ENCODE assay signal across 16 cellular contexts in genomic region chr6:152462716-152463115, GRCh38.
DNase-seq lines count a peak whose midpoint lies in the region; ATAC-seq and TF ChIP-seq lines count a peak whose summit lies in the region.
"Had no signal": no experiment of that assay in that cellular context is flagged by ENCODE, and none has a peak within 500 bp of the region (broad histone marks: within the 10 kb centered on the region; RNA-seq: fewer than 3 reads in every experiment).

No MANE protein-coding gene starts in this region.

- H2AFZ ChIP-seq in OCI-LY3 (ENCODE audit: low read depth, low read length): no peak overlapping the region
- H2AFZ ChIP-seq: hepatocyte had no signal

- H3K27me3 Mint-ChIP-seq in activated T-cell treated with anti-CD3 and anti-CD28 coated beads, Interleukin-2, amount 50 U/mL, for 24 hours: peaks cover 29% of the 10 kb centered on the region

- H3K27me3 ChIP-seq in OCI-LY3 (ENCODE audit: low read depth, low read length) (peaks cover 3% of the 10 kb centered on the region; the same call in 1 of the 2 replicates), skeletal muscle satellite cell (ENCODE audit: control insufficient read depth, insufficient read depth, low read length) (no peaks in the 10 kb centered on the region)
- H3K27me3 ChIP-seq: hepatocyte, suprapubic skin had no signal

- H3K9me3 ChIP-seq in OCI-LY3 (ENCODE audit: insufficient read depth, low read length) (no peaks in the 10 kb centered on the region), skeletal muscle satellite cell (replicated peaks; ENCODE audit: low read length) (no peaks in the 10 kb centered on the region)
- H3K9me3 ChIP-seq: suprapubic skin had no signal

- no peaks in the 10 kb centered on the region for H3K36me3 Mint-ChIP-seq in activated T-cell treated with anti-CD3 and anti-CD28 coated beads, Interleukin-2, amount 50 U/mL, for 24 hours (ENCODE audit: low read depth)

- H3K27ac Mint-ChIP-seq in activated T-cell treated with anti-CD3 and anti-CD28 coated beads, Interleukin-2, amount 50 U/mL, for 24 hours: no peak overlapping the region

- H3K4me3 ChIP-seq in OCI-LY3 (ENCODE audit: low read length): peak overlapping the region; percentile 26; the same call in 1 of the 2 replicates
- peak overlapping the region; percentile 40 for H3K4me3 ChIP-seq in skeletal muscle satellite cell (ENCODE audit: low read length)
- H3K4me3 ChIP-seq: hepatocyte, suprapubic skin had no signal

- H3K9ac ChIP-seq in OCI-LY3 (ENCODE audit: low read length) (no peak overlapping the region), skeletal muscle satellite cell (ENCODE audit: low read depth, low read length) (peak overlapping the region; percentile 12)

- H4K20me1 ChIP-seq in OCI-LY3 (ENCODE audit: insufficient read depth, low read length): no peaks in the 10 kb centered on the region

- no peaks in the 10 kb centered on the region for H3K4me1 ChIP-seq in OCI-LY3 (ENCODE audit: low read length)
- peaks cover 19% of the 10 kb centered on the region for H3K4me1 ChIP-seq in skeletal muscle satellite cell (ENCODE audit: control insufficient read depth, insufficient read depth, low read length)
- H3K4me1 ChIP-seq: suprapubic skin had no signal

- DNase-seq in DMS79 treated with DMSO at 0.1 percent for 48 hours (lab: John Stamatoyannopoulos, UW): peak; percentile 10
- DNase-seq in DMS79 (lab: John Stamatoyannopoulos, UW): no peak
- peak; percentile 69 for DNase-seq in fibroblast of peridontal ligament (ENCODE audit: extremely low read depth)
- DNase-seq in activated T-cell treated with anti-CD3 and anti-CD28 coated beads, Interleukin-2, amount 50 U/mL, for 24 hours: no peak
- DNase-seq: activated CD4-positive, alpha-beta T cell treated with anti-CD3 and anti-CD28 coated beads, Interleukin-2, amount 50 U/mL, for 4 hours; mesendoderm; NCI-H1105; NCI-H510A had no signal

- no peak for ATAC-seq in GM21390 (IDR thresholded peaks at IDR 0.05; ENCODE audit: unreplicated experiment)
- ATAC-seq in GM21528 (IDR thresholded peaks at IDR 0.05; ENCODE audit: low FRiP score, unreplicated experiment): no peak

- no peak for TF ChIP-seq CTCF in OCI-LY3 (IDR thresholded peaks at IDR 0.05; ENCODE audit: low read depth, low read length)

- H3K9me3 Mint-ChIP-seq in activated T-cell treated with anti-CD3 and anti-CD28 coated beads, Interleukin-2, amount 50 U/mL, for 24 hours: no peaks in the 10 kb centered on the region

- H3K36me3 ChIP-seq in OCI-LY3 (replicated peaks; ENCODE audit: low read depth, low read length) (no peaks in the 10 kb centered on the region), skeletal muscle satellite cell (ENCODE audit: insufficient read depth, low read length) (no peaks in the 10 kb centered on the region)
- H3K36me3 ChIP-seq: suprapubic skin had no signal

- no peaks in the 10 kb centered on the region for H3K79me2 ChIP-seq in OCI-LY3 (ENCODE audit: low read length)
- H3K79me2 ChIP-seq: hepatocyte had no signal

- H3K27ac ChIP-seq in OCI-LY3 (ENCODE audit: low read length): no peak overlapping the region
- H3K27ac ChIP-seq: 22Rv1, hepatocyte, HL-60, suprapubic skin had no signal

- H3K4me2 ChIP-seq in OCI-LY3 (ENCODE audit: low read length): peak overlapping the region; percentile 36
- H3K4me2 ChIP-seq in skeletal muscle satellite cell (ENCODE audit: low read length): peak overlapping the region; percentile 72
- H3K4me2 ChIP-seq: hepatocyte had no signal

- peaks cover 9% of the 10 kb centered on the region for H3K4me1 Mint-ChIP-seq in activated T-cell treated with anti-CD3 and anti-CD28 coated beads, Interleukin-2, amount 50 U/mL, for 24 hours (ENCODE audit: low read depth)

- H3K4me3 Mint-ChIP-seq in activated T-cell treated with anti-CD3 and anti-CD28 coated beads, Interleukin-2, amount 50 U/mL, for 24 hours: no peak overlapping the region

Comparison
In these comparisons a context has a peak if more than half of its experiments do, and no peak if none do; other contexts are left out.
1. DNase-seq: peak in DMS79 treated with DMSO at 0.1 percent for 48 hours (single experiment) and fibroblast of peridontal ligament (single experiment); none in DMS79 (single experiment) and activated T-cell treated with anti-CD3 and anti-CD28 coated beads, Interleukin-2, amount 50 U/mL, for 24 hours (single experiment).